7 cellular contexts compared by ENCODE assay signal in the genomic region with DNA sequence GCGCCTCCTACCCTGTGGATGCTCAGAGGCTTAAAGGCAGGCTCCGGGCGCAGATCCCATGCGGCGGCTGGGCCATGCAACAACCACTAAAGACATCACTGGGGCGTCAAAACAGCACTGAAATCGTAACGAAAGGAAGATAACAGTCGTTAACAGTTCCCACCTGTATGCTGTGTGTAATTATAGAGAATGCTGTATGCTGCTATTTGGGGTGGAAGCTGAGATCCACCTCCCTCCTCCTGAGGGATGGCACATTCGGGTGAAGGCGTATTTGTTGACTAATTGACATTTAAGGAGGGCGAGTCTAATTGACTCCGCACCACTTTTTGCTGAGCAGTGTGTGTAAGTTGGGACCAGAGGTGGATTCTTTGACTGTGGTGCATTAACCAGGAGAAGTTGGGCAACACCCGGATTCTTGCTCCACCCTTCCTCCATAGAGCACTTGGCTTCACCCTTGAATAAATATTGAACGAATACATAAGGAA. TPM values are rescaled to one million over a fixed set of nuclear protein-coding genes. Genes with fewer than 3 reads are reported as not detected.
DNase-seq lines count a peak whose midpoint lies in the region; ATAC-seq and TF ChIP-seq lines count a peak whose summit lies in the region.

No MANE protein-coding gene starts in this region.

- 0% methylated on average over 14 of the region's 15 CpGs for WGBS in SK-N-SH (ENCODE audit: low lambda C conversion rate)
- WGBS in thymus = 4% methylated on average over 15 of the region's 15 CpGs

- H3K27ac ChIP-seq in SK-N-SH (ENCODE audit: low read depth in 2 of 2, low read length in 1 of 2) (peak overlapping the region; percentile 65 to 97; a peak in 3 of 4 replicates), thymus (ENCODE audit: low read depth) (peak overlapping the region; percentile 88)

- H3K27me3 ChIP-seq in SK-N-SH (ENCODE audit: insufficient read depth) = no peaks in the 10 kb centered on the region
- H3K27me3 ChIP-seq in thymus (ENCODE audit: control insufficient read depth, insufficient read depth) = no peaks in the 10 kb centered on the region

- TF ChIP-seq EP300 in SK-N-SH (IDR thresholded peaks at IDR 0.05; ENCODE audit: borderline replicate concordance in 1 of 2, low read depth in 1 of 2, low read length in 1 of 2) = no peak

- POLR2A ChIA-PET in SK-N-SH (lab: Yijun Ruan, JAX) = no interaction called here

- no peaks in the 10 kb centered on the region for H3K36me3 ChIP-seq in ES-I3 (ENCODE audit: insufficient read depth, low read length)
- peaks cover 8 to 9% of the 10 kb centered on the region in 2 experiments for H3K36me3 ChIP-seq in SK-N-SH (replicated peaks in 1 of 2; ENCODE audit: control insufficient read depth in 1 of 2, insufficient read depth in 2 of 2, low read length in 1 of 2)
- H3K36me3 ChIP-seq in thymus (ENCODE audit: control insufficient read depth, insufficient read depth) = no peaks in the 10 kb centered on the region

- no peaks in the 10 kb centered on the region for H3K9me2 ChIP-seq in SK-N-SH

- peak overlapping the region; percentile 91 for H3K4me2 ChIP-seq in SK-N-SH

- H3K27me3 Mint-ChIP-seq in dendritic cell treated with granulocyte-macrophage colony-stimulating factor and Interleukin-4, amounts not matched to agents 40 ng/mL and 50 ng/mL, for 4 days = no peaks in the 10 kb centered on the region

- peak; percentile 60 for ATAC-seq in GM19467 (IDR thresholded peaks at IDR 0.05; ENCODE audit: unreplicated experiment)
- ATAC-seq in HG03558 (IDR thresholded peaks at IDR 0.05; ENCODE audit: extremely low read depth, unreplicated experiment) = peak; percentile 35

- H3K79me2 ChIP-seq in SK-N-SH (ENCODE audit: insufficient read depth) = peaks cover 13% of the 10 kb centered on the region

- TF ChIP-seq RAD21 in SK-N-SH (IDR thresholded peaks at IDR 0.05; ENCODE audit: low read length) = no peak

- H3K27ac Mint-ChIP-seq in dendritic cell treated with granulocyte-macrophage colony-stimulating factor and Interleukin-4, amounts not matched to agents 40 ng/mL and 50 ng/mL, for 4 days = peak overlapping the region; percentile 99

- peaks cover 4% of the 10 kb centered on the region for H3F3A ChIP-seq in SK-N-SH (replicated peaks; ENCODE audit: insufficient read depth)

- H3K9ac ChIP-seq in ES-I3 (ENCODE audit: low read depth, low read length) = peak overlapping the region; percentile 91
- H3K9ac ChIP-seq in SK-N-SH = peak overlapping the region; percentile 79

- peak overlapping the region; percentile 78 to 86 for H3K4me3 ChIP-seq in SK-N-SH (ENCODE audit: low read depth in 2 of 2, low read length in 1 of 2)
- H3K4me3 ChIP-seq in thymus (ENCODE audit: low read length) = peak overlapping the region; percentile 79

- CTCF ChIA-PET in SK-N-SH (lab: Yijun Ruan, JAX) = interaction anchor here (0.9 to 2.4 kb wide), 2 partner anchors 80 to 151 kb away, joined by 3 to 10 read pairs; a partner anchor contains a TSS

- peaks cover 21% of the 10 kb centered on the region for H3K36me3 Mint-ChIP-seq in dendritic cell treated with granulocyte-macrophage colony-stimulating factor and Interleukin-4, amounts not matched to agents 40 ng/mL and 50 ng/mL, for 4 days (ENCODE audit: low read depth)

- H3K4me1 ChIP-seq in ES-I3 (ENCODE audit: insufficient read depth, low read length) (no peaks in the 10 kb centered on the region), SK-N-SH (ENCODE audit: control insufficient read depth in 1 of 2, insufficient read depth in 2 of 2, low read depth in 1 of 2, low read length in 1 of 2) (peaks cover 0 to 9% of the 10 kb centered on the region in 2 experiments; a peak in 2 of 4 replicates), thymus (ENCODE audit: control insufficient read depth, insufficient read depth, low read length) (peaks cover 3% of the 10 kb centered on the region)

- peak overlapping the region; percentile 94 for H3K4me3 Mint-ChIP-seq in dendritic cell treated with granulocyte-macrophage colony-stimulating factor and Interleukin-4, amounts not matched to agents 40 ng/mL and 50 ng/mL, for 4 days

- H3K9me3 Mint-ChIP-seq in dendritic cell treated with granulocyte-macrophage colony-stimulating factor and Interleukin-4, amounts not matched to agents 40 ng/mL and 50 ng/mL, for 4 days = no peaks in the 10 kb centered on the region

- no peaks in the 10 kb centered on the region for H3K9me3 ChIP-seq in ES-I3 (ENCODE audit: control insufficient read depth, insufficient read depth, low read length)
- no peaks in the 10 kb centered on the region for H3K9me3 ChIP-seq in SK-N-SH
- H3K9me3 ChIP-seq in thymus (ENCODE audit: control insufficient read depth) = no peaks in the 10 kb centered on the region

- H3K4me1 Mint-ChIP-seq in dendritic cell treated with granulocyte-macrophage colony-stimulating factor and Interleukin-4, amounts not matched to agents 40 ng/mL and 50 ng/mL, for 4 days (ENCODE audit: low read depth) = peaks cover 13% of the 10 kb centered on the region

- no peak for DNase-seq in SK-N-SH
- DNase-seq in lung microvascular endothelial cell (ENCODE audit: low read depth in 2 of 2) = peak; percentile 20 to 66

- peak overlapping the region; percentile 82 for H2AFZ ChIP-seq in SK-N-SH (ENCODE audit: low read depth)

- intact Hi-C loops in dendritic cell treated with granulocyte-macrophage colony-stimulating factor and Interleukin-4, amounts not matched to agents 40 ng/mL and 50 ng/mL, for 4 days (cut with micrococcal nuclease) = loop anchor here (2.0 to 10.0 kb wide), 6 partner anchors 66 to 1491 kb away; a partner anchor contains a TSS

- TF ChIP-seq CTCF in SK-N-SH (IDR thresholded peaks at IDR 0.05) = no peak

- no peaks in the 10 kb centered on the region for H4K20me1 ChIP-seq in SK-N-SH (ENCODE audit: insufficient read depth)

TF ChIP-seq in SK-N-SH, 30 proteins besides CTCF, POLR2A, EP300 and RAD21:
- 0 out of 2 replicates have a peak, but pooled peaks have one; percentile 11 for TF ChIP-seq RFX5 (IDR thresholded peaks at IDR 0.05; ENCODE audit: low read length)
- TF ChIP-seq TCF12 (IDR thresholded peaks at IDR 0.05) = no peak
- no peak for TF ChIP-seq FOXM1 (IDR thresholded peaks at IDR 0.05; ENCODE audit: low read depth)
- TF ChIP-seq JUND (IDR thresholded peaks at IDR 0.05) = no peak
- TF ChIP-seq FOXJ3 (CRISPR knock-in tag; IDR thresholded peaks at IDR 0.05) = no peak
- TF ChIP-seq CHD2 (IDR thresholded peaks at IDR 0.05; ENCODE audit: low read length, partially characterized antibody) = no peak
- no peak for TF ChIP-seq RXRA (IDR thresholded peaks at IDR 0.05; ENCODE audit: borderline replicate concordance, low read depth)
- no peak for TF ChIP-seq POLR2AphosphoS5 (IDR thresholded peaks at IDR 0.05; ENCODE audit: low read depth, low read length)
- TF ChIP-seq ELF1 (IDR thresholded peaks at IDR 0.05) = no peak
- no peak for TF ChIP-seq NFIC (IDR thresholded peaks at IDR 0.05; ENCODE audit: borderline replicate concordance)
- 0 out of 2 replicates have a peak, but pooled peaks have one; percentile 4 for TF ChIP-seq TAF1 (IDR thresholded peaks at IDR 0.05; ENCODE audit: borderline replicate concordance, low read depth, low read length)
- TF ChIP-seq YY1 (IDR thresholded peaks at IDR 0.05; ENCODE audit: low read depth) = no peak
- TF ChIP-seq, protein P1, sequence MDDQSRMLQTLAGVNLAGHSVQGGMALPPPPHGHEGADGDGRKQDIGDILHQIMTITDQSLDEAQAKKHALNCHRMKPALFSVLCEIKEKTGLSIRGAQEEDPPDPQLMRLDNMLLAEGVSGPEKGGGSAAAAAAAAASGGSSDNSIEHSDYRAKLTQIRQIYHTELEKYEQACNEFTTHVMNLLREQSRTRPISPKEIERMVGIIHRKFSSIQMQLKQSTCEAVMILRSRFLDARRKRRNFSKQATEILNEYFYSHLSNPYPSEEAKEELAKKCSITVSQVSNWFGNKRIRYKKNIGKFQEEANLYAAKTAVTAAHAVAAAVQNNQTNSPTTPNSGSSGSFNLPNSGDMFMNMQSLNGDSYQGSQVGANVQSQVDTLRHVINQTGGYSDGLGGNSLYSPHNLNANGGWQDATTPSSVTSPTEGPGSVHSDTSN (IDR thresholded peaks at IDR 0.05) = no peak
- peak; percentile 70 for TF ChIP-seq MXI1 (IDR thresholded peaks at IDR 0.05; ENCODE audit: low read depth, low read length)
- no peak for TF ChIP-seq NRF1 (IDR thresholded peaks at IDR 0.05; ENCODE audit: low read depth, low read length)
- no peak for TF ChIP-seq RCOR1 (IDR thresholded peaks at IDR 0.05; ENCODE audit: low read length)
- no peak for TF ChIP-seq GABPA (IDR thresholded peaks at IDR 0.05; ENCODE audit: low read depth)

RNA-seq across cellular contexts. Expression of a gene that starts 0.7 kb away (rescaled TPM):
- polyA plus RNA-seq in SK-N-SH (2012; rRNA removed) = 9.2 and 13.9 TPM in 2 replicates
- 12.7 and 15.7 TPM in 2 replicates for polyA plus RNA-seq in SK-N-SH (2012; cell fraction: cytosol; rRNA removed)
- 7.7 and 19.6 TPM in 2 replicates for polyA plus RNA-seq in SK-N-SH (2012; cell fraction: nucleus; rRNA removed)
- 14.4 and 24.0 TPM in 2 replicates for total RNA-seq in lung microvascular endothelial cell
- polyA plus RNA-seq in thymus = 23.1 TPM
